Comparison of ENCODE assay signal across 12 cellular contexts in the genomic region with DNA sequence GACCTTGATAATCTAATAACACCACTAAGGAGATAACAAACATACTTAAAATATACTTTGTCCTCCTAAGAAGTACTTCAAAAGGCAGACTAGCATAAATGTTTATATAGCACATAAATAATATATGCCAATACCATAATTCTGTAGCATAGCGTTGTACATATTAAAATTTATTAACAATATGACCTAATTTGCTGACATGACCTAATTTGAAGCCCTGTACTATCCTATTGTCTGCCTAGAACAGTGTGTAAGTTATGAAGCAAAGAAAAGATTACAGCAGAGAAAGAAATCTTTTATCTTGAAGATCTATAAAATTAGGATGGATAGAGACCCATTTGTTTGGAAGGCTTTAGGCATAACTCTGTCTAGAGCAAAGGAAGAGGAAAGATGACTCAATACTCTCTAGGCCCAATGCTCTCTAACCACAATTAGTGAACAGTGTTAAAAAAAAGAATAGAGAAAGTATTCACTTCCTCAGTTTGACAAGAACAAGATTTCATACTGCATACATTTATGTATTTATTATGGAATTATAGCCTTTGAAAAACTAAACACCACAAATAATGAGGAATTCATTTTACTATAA.
DNase-seq lines count a peak whose midpoint lies in the region; ATAC-seq and TF ChIP-seq lines count a peak whose summit lies in the region.
"Had no signal": no experiment of that assay in that cellular context is flagged by ENCODE, and none has a peak within 500 bp of the region (broad histone marks: within the 10 kb centered on the region; RNA-seq: fewer than 3 reads in every experiment).

No MANE protein-coding gene starts in this region.

- no peak overlapping the region for H3K4me3 ChIP-seq in PC-3 (ENCODE audit: low read length)
- H3K4me3 ChIP-seq: ovary, Peyer's patch had no signal

- no peak for TF ChIP-seq CTCF in PC-3 (conservative IDR thresholded peaks at IDR 0.05; ENCODE audit: low read depth, low read length)

- H3K9ac ChIP-seq in PC-3 (ENCODE audit: low read length): no peak overlapping the region

- CTCF ChIA-PET in PC-3 (lab: Charles Lee): no interaction called here

- H3K36me3 Mint-ChIP-seq in stimulated activated memory B cell treated with anti-CD40 and anti-IgM and Interleukin-4, amounts not matched to agents 10 μg/mL and 1 μg/mL and 100 μg/mL, for 72 hours: peaks cover 49% of the 10 kb centered on the region

- H3K4me1 Mint-ChIP-seq in stimulated activated memory B cell treated with anti-CD40 and anti-IgM and Interleukin-4, amounts not matched to agents 10 μg/mL and 1 μg/mL and 100 μg/mL, for 72 hours: no peaks in the 10 kb centered on the region
- no peaks in the 10 kb centered on the region for H3K4me1 Mint-ChIP-seq in stimulated activated naive CD8-positive, alpha-beta T cell treated with anti-CD3 and anti-CD28 coated beads, Interleukin-15, amount 100 ng/mL, for 72 hours

- H3K27ac Mint-ChIP-seq in stimulated activated memory B cell treated with anti-CD40 and anti-IgM and Interleukin-4, amounts not matched to agents 10 μg/mL and 1 μg/mL and 100 μg/mL, for 72 hours: no peak overlapping the region
- H3K27ac Mint-ChIP-seq in stimulated activated naive CD8-positive, alpha-beta T cell treated with anti-CD3 and anti-CD28 coated beads, Interleukin-15, amount 100 ng/mL, for 72 hours: no peak overlapping the region
- H3K27ac Mint-ChIP-seq: activated CD4-positive, alpha-beta memory T cell treated with anti-CD3 and anti-CD28 coated beads for 36 hours had no signal

- POLR2A ChIA-PET in PC-3 (lab: Charles Lee; ENCODE audit: unreplicated experiment): no interaction called here

- no peaks in the 10 kb centered on the region for H3K36me3 ChIP-seq in PC-3 (ENCODE audit: low read depth, low read length)
- H3K36me3 ChIP-seq: ovary, Peyer's patch had no signal

- no peak overlapping the region for H3K4me2 ChIP-seq in PC-3 (ENCODE audit: low read length)

- H3K9me3 ChIP-seq in PC-3 (ENCODE audit: low read length): no peaks in the 10 kb centered on the region
- H3K9me3 ChIP-seq: Peyer's patch had no signal

- no peak overlapping the region for H2AFZ ChIP-seq in PC-3 (ENCODE audit: low read length)

- H3K27me3 Mint-ChIP-seq in stimulated activated memory B cell treated with anti-CD40 and anti-IgM and Interleukin-4, amounts not matched to agents 10 μg/mL and 1 μg/mL and 100 μg/mL, for 72 hours: no peaks in the 10 kb centered on the region
- no peaks in the 10 kb centered on the region for H3K27me3 Mint-ChIP-seq in stimulated activated naive CD8-positive, alpha-beta T cell treated with anti-CD3 and anti-CD28 coated beads, Interleukin-15, amount 100 ng/mL, for 72 hours
- H3K27me3 Mint-ChIP-seq: activated CD4-positive, alpha-beta memory T cell treated with anti-CD3 and anti-CD28 coated beads for 36 hours had no signal

- DNase-seq in PC-3 (peak; percentile 33), hepatic stellate cell (ENCODE audit: low spot score) (peak; percentile 5), amniotic stem cell (lab: John Stamatoyannopoulos, UW) (no peak)
- DNase-seq in stimulated activated naive CD8-positive, alpha-beta T cell treated with anti-CD3 and anti-CD28 coated beads, Interleukin-15, amount 100 ng/mL, for 72 hours: no peak
- DNase-seq in stimulated activated CD4-positive, alpha-beta T cell treated with anti-CD3 and anti-CD28 coated beads, Interleukin-2, amount 100 ng/mL, for 24 hours: no peak
- DNase-seq: activated CD4-positive, alpha-beta memory T cell treated with anti-CD3 and anti-CD28 coated beads for 36 hours; cerebellar nuclear complex; ovary; Peyer's patch had no signal

- peaks cover 14% of the 10 kb centered on the region for H3K9me3 Mint-ChIP-seq in stimulated activated memory B cell treated with anti-CD40 and anti-IgM and Interleukin-4, amounts not matched to agents 10 μg/mL and 1 μg/mL and 100 μg/mL, for 72 hours
- peaks cover 13 to 53% of the 10 kb centered on the region in 2 donors for H3K9me3 Mint-ChIP-seq in stimulated activated naive CD8-positive, alpha-beta T cell treated with anti-CD3 and anti-CD28 coated beads, Interleukin-15, amount 100 ng/mL, for 72 hours

- no peaks in the 10 kb centered on the region for H3K79me2 ChIP-seq in PC-3 (ENCODE audit: low read length)

- H3F3A ChIP-seq in PC-3 (ENCODE audit: low read length, unreplicated experiment): no peaks in the 10 kb centered on the region

- H3K4me1 ChIP-seq in PC-3 (ENCODE audit: insufficient read depth, low read length): no peaks in the 10 kb centered on the region
- H3K4me1 ChIP-seq: Peyer's patch had no signal

- no TSS peak for BruUV-seq in PC-3 (replicated peaks; lab: Mats Ljungman, UMichigan)

- no peak overlapping the region for H3K4me3 Mint-ChIP-seq in stimulated activated memory B cell treated with anti-CD40 and anti-IgM and Interleukin-4, amounts not matched to agents 10 μg/mL and 1 μg/mL and 100 μg/mL, for 72 hours
- H3K4me3 Mint-ChIP-seq in stimulated activated naive CD8-positive, alpha-beta T cell treated with anti-CD3 and anti-CD28 coated beads, Interleukin-15, amount 100 ng/mL, for 72 hours: no peak overlapping the region
- H3K4me3 Mint-ChIP-seq: activated CD4-positive, alpha-beta memory T cell treated with anti-CD3 and anti-CD28 coated beads for 36 hours had no signal

- no peaks in the 10 kb centered on the region for H3K9me2 ChIP-seq in PC-3 (replicated peaks; ENCODE audit: low read length)

- intact Hi-C loops in PC-3 (cut with micrococcal nuclease): no loop called here

- H3K27ac ChIP-seq in PC-3 (ENCODE audit: low read length): no peak overlapping the region
- H3K27ac ChIP-seq: ovary, Peyer's patch had no signal

- H4K20me1 ChIP-seq in PC-3 (ENCODE audit: low read length): no peaks in the 10 kb centered on the region

- ATAC-seq in GM18502 (IDR thresholded peaks at IDR 0.05; ENCODE audit: poor library complexity, unreplicated experiment) (peak; percentile 81), HG02884 (IDR thresholded peaks at IDR 0.05; ENCODE audit: unreplicated experiment) (peak; percentile 74), PC-3 (peak; percentile 73)
- ATAC-seq in stimulated activated memory B cell treated with anti-CD40 and anti-IgM and Interleukin-4, amounts not matched to agents 10 μg/mL and 1 μg/mL and 100 μg/mL, for 72 hours: no peak
- ATAC-seq in stimulated activated naive CD8-positive, alpha-beta T cell treated with anti-CD3 and anti-CD28 coated beads, Interleukin-15, amount 100 ng/mL, for 72 hours: no peak

- H3K27me3 ChIP-seq in PC-3 (ENCODE audit: low read length): no peaks in the 10 kb centered on the region
- H3K27me3 ChIP-seq: ovary, Peyer's patch had no signal

Comparison
In these comparisons a context has a peak if more than half of its experiments do, and no peak if none do; other contexts are left out.
1. ATAC-seq: peak in GM18502 (single experiment), HG02884 (single experiment) and PC-3 (single experiment); none in stimulated activated memory B cell treated with anti-CD40 and anti-IgM and Interleukin-4, amounts not matched to agents 10 μg/mL and 1 μg/mL and 100 μg/mL, for 72 hours (single experiment) and stimulated activated naive CD8-positive, alpha-beta T cell treated with anti-CD3 and anti-CD28 coated beads, Interleukin-15, amount 100 ng/mL, for 72 hours (single experiment).
2. DNase-seq: peak in PC-3 (single experiment) and hepatic stellate cell (single experiment); none in amniotic stem cell (single experiment), stimulated activated naive CD8-positive, alpha-beta T cell treated with anti-CD3 and anti-CD28 coated beads, Interleukin-15, amount 100 ng/mL, for 72 hours (0 of 2) and stimulated activated CD4-positive, alpha-beta T cell treated with anti-CD3 and anti-CD28 coated beads, Interleukin-2, amount 100 ng/mL, for 24 hours (0 of 2).